19 cellular contexts compared by ENCODE assay signal in the genomic region with DNA sequence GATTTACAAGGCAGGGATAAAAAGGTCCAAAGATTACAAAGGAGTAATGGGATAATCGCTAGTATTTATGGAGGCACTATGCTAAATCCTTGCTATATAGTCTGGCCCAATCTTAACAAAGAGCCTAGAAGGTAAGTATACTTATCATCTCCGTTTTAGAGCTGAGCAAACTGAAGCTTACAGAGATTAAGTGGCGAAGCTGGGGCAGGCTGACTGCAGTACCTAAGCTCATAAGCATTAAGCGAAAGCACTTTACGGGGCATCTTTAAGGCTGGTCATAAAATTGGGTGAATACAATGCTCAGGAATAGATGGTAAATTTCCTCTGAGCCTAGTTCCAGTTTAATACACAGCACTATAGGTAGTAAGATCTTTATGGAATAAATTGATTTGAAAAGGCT. TPM values are rescaled to one million over a fixed set of nuclear protein-coding genes. Genes with fewer than 3 reads are reported as not detected.
"Had no signal": no experiment of that assay in that cellular context is flagged by ENCODE, and none has a peak within 500 bp of the region (broad histone marks: within the 10 kb centered on the region; RNA-seq: fewer than 3 reads in every experiment).

No MANE protein-coding gene starts in this region.

- H3K36me3 ChIP-seq: adrenal gland, esophagus squamous epithelium, lower lobe of right lung, thoracic aorta, upper lobe of left lung had no signal

- H3K9me3 ChIP-seq: adrenal gland, esophagus squamous epithelium, lower lobe of right lung, thoracic aorta, upper lobe of left lung had no signal

- H3K4me1 ChIP-seq: adrenal gland, esophagus squamous epithelium, lower lobe of right lung, upper lobe of left lung had no signal

- H3K27me3 ChIP-seq: adrenal gland, esophagus squamous epithelium, upper lobe of left lung had no signal

- H3K27ac ChIP-seq: adrenal gland, esophagus squamous epithelium, lower lobe of right lung, thoracic aorta, upper lobe of left lung had no signal

- DNase-seq: activated CD4-positive, alpha-beta T cell treated with anti-CD3 and anti-CD28 coated beads, Interleukin-2, amount 50 U/mL, for 4 hours; activated CD4-positive, CD25-positive, alpha-beta regulatory T cell treated with anti-CD3 and anti-CD28 coated beads, Interleukin-2, amount 50 U/mL, for 72 hours; activated gamma-delta T cell treated with Interleukin-2 at 50 U/mL for 16 hours; adrenal gland; cerebellar nuclear complex; effector memory CD4-positive, alpha-beta T cell; esophagus squamous epithelium; left cardiac atrium; lower lobe of right lung; natural killer cell; posterior cingulate gyrus; stimulated activated naive B cell treated with anti-CD40 and anti-IgM and Interleukin-4, amounts not matched to agents 10 μg/mL and 1 μg/mL and 100 μg/mL, for 72 hours; upper lobe of left lung had no signal

- ATAC-seq: activated naive CD4-positive, alpha-beta T cell treated with anti-CD3 and anti-CD28 coated beads, Interleukin-2, amount 50 U/mL, for 72 hours; left cardiac atrium; lower lobe of right lung; natural killer cell; stimulated activated naive B cell treated with anti-CD40 and anti-IgM and Interleukin-4, amounts not matched to agents 10 μg/mL and 1 μg/mL and 100 μg/mL, for 72 hours had no signal

- H3K4me3 ChIP-seq: adrenal gland, esophagus squamous epithelium, lower lobe of right lung, thoracic aorta, upper lobe of left lung had no signal

RNA-seq across cellular contexts. Expression of a gene that starts 30.0 kb away (rescaled TPM):
- total RNA-seq: activated CD8-positive, alpha-beta memory T cell treated with anti-CD3 and anti-CD28 coated beads for 36 hours; activated naive CD4-positive, alpha-beta T cell treated with anti-CD3 and anti-CD28 coated beads, Interleukin-2, amount 50 U/mL, for 72 hours; activated T-helper 1 cell treated with anti-CD3 and anti-CD28 coated beads, Interleukin-12 subunit alpha, Interleukin-12 subunit beta, Interleukin-2, Interleukin-4 antibody, amounts not matched to agents 30 ng/mL and 10 ng/mL and 1 ng/mL, durations not matched to agents 14 hours and 24 hours and 36 hours; bronchial epithelial cell; T-helper 1 cell treated with Interleukin-12 subunit alpha and Interleukin-12 subunit beta and Interleukin-4 antibody, amounts not matched to agents 30 ng/mL and 1 ng/mL, for 36 hours had no signal
